In the genomic region with DNA sequence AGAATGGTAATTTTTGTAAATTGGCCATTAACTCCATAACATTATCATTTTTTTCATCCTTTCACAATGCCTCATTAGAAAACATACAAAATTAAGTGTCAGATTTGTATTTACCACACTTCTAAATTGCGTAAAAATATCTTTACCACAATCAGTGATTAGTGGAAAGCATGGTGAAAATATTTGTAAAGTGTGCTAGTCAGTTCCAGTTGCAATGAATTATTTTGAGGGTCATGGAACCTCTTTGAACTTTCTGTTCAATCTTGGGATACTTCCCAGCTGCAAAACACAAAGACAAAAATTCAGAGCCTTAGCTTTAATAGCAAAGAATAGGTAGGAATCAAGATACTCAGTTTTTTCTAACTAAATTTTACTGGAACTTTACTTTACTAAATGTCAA, we compare ENCODE assay signal across 23 cellular contexts. TPM values are rescaled to one million over a fixed set of nuclear protein-coding genes. Genes with fewer than 3 reads are reported as not detected.
A peak's percentile ranks its signal among the peaks of the same experiment; 100 is the strongest.
DNase-seq lines count a peak whose midpoint lies in the region; ATAC-seq and TF ChIP-seq lines count a peak whose summit lies in the region.
"Had no signal": no experiment of that assay in that cellular context is flagged by ENCODE, and none has a peak within 500 bp of the region (broad histone marks: within the 10 kb centered on the region; RNA-seq: fewer than 3 reads in every experiment).

No MANE protein-coding gene starts in this region.

- intact Hi-C loops in esophagus muscularis mucosa (cut with DNase I) (loop anchor here (10.0 kb wide), 2 partner anchors 75 to 675 kb away; partner anchors contain the start of gene GULP1), thyroid gland (cut with DNase I) (no loop called here)

- TF ChIP-seq POLR2A in esophagus muscularis mucosa (IDR thresholded peaks at IDR 0.05; ENCODE audit: low read depth): no peak
- no peak for TF ChIP-seq POLR2A in thyroid gland (IDR thresholded peaks at IDR 0.05)

- H3K4me3 Mint-ChIP-seq in HFFc6 (peak overlapping the region; percentile 30; the same call in 1 of the 2 replicates), nephron (peak overlapping the region in 1 of 3 experiments; percentile 51)

- H3K36me3 Mint-ChIP-seq in HFFc6 (ENCODE audit: low read depth) (peaks cover 7% of the 10 kb centered on the region; the same call in 1 of the 2 replicates), nephron (ENCODE audit: low read depth) (no peaks in the 10 kb centered on the region)

- peak overlapping the region; percentile 35 to 79 (median 37) for H3K27ac ChIP-seq in esophagus muscularis mucosa (replicated peaks in 1 of 4)
- H3K27ac ChIP-seq in thyroid gland: peak overlapping the region in 2 of 3 donors; percentile 8 to 39
- H3K27ac ChIP-seq in foreskin keratinocyte: no peak overlapping the region
- H3K27ac ChIP-seq: cardiac muscle cell, lower lobe of right lung, neutrophil had no signal

- H3K36me3 ChIP-seq in esophagus muscularis mucosa: no peaks in the 10 kb centered on the region
- H3K36me3 ChIP-seq in thyroid gland: no peaks in the 10 kb centered on the region
- H3K36me3 ChIP-seq: adrenal gland, cardiac muscle cell, lower lobe of right lung, neutrophil had no signal

- H3K4me3 ChIP-seq in esophagus muscularis mucosa (no peak overlapping the region), thyroid gland (replicated peaks in 1 of 3) (no peak overlapping the region)
- H3K4me3 ChIP-seq: adrenal gland, cardiac muscle cell, GM12878, lower lobe of right lung had no signal

- H3K9me3 ChIP-seq in esophagus muscularis mucosa (no peaks in the 10 kb centered on the region), thyroid gland (no peaks in the 10 kb centered on the region)
- H3K9me3 ChIP-seq: adrenal gland, lower lobe of right lung, neutrophil had no signal

- WGBS in esophagus muscularis mucosa: 79% methylated on average over 1 of the region's 1 CpG
- WGBS in thyroid gland, 2 donors: 78 to 86% methylated on average over 1 of the region's 1 CpG

- H3K27me3 Mint-ChIP-seq in HFFc6 (ENCODE audit: insufficient read depth) (no peaks in the 10 kb centered on the region; the same call in none of the 2 replicates), nephron (ENCODE audit: low read depth) (no peaks in the 10 kb centered on the region)

- peaks cover 0 to 47% (median 31%) of the 10 kb centered on the region in 4 donors for H3K4me1 ChIP-seq in esophagus muscularis mucosa
- no peaks in the 10 kb centered on the region for H3K4me1 ChIP-seq in thyroid gland
- H3K4me1 ChIP-seq in foreskin keratinocyte: no peaks in the 10 kb centered on the region
- H3K4me1 ChIP-seq: adrenal gland, lower lobe of right lung had no signal

- no peak for TF ChIP-seq EP300 in esophagus muscularis mucosa (IDR thresholded peaks at IDR 0.05)

- H3K27ac Mint-ChIP-seq in HFFc6 (peak overlapping the region; percentile 40; the same call in 1 of the 2 replicates), nephron (peak overlapping the region; percentile 76 to 100 (median 89))

- ATAC-seq in GM19397 (IDR thresholded peaks at IDR 0.05; ENCODE audit: unreplicated experiment): no peak
- ATAC-seq in GM19328 (IDR thresholded peaks at IDR 0.05; ENCODE audit: unreplicated experiment): no peak
- ATAC-seq in foreskin keratinocyte: no peak
- ATAC-seq: lower lobe of right lung had no signal

- H3K9me3 Mint-ChIP-seq in HFFc6 (no peaks in the 10 kb centered on the region), nephron (no peaks in the 10 kb centered on the region)

- no peak for TF ChIP-seq CTCF in HFFc6 (IDR thresholded peaks at IDR 0.05)
- TF ChIP-seq CTCF in esophagus muscularis mucosa (IDR thresholded peaks at IDR 0.05): no peak
- no peak for TF ChIP-seq CTCF in nephron (IDR thresholded peaks at IDR 0.05; ENCODE audit: unreplicated experiment in 3 of 3)
- TF ChIP-seq CTCF in thyroid gland (IDR thresholded peaks at IDR 0.05): no peak
- TF ChIP-seq CTCF in foreskin keratinocyte (conservative IDR thresholded peaks at IDR 0.05): no peak

- no peaks in the 10 kb centered on the region for H3K27me3 ChIP-seq in esophagus muscularis mucosa
- no peaks in the 10 kb centered on the region for H3K27me3 ChIP-seq in thyroid gland
- no peaks in the 10 kb centered on the region for H3K27me3 ChIP-seq in foreskin keratinocyte
- H3K27me3 ChIP-seq: adrenal gland, cardiac muscle cell, neutrophil had no signal

- H3K4me1 Mint-ChIP-seq in HFFc6 (ENCODE audit: low read depth): peaks cover 70% of the 10 kb centered on the region
- peaks cover 66% of the 10 kb centered on the region for H3K4me1 Mint-ChIP-seq in nephron

- DNase-seq in HFFc6 (no peak), esophagus muscularis mucosa (ENCODE audit: extremely low spot score) (no peak), thyroid gland (no peak), foreskin keratinocyte (no peak)
- DNase-seq: activated CD4-positive, CD25-positive, alpha-beta regulatory T cell treated with anti-CD3 and anti-CD28 coated beads, Interleukin-2, amount 50 U/mL, for 72 hours; activated T-cell treated with anti-CD3 and anti-CD28 coated beads, Interleukin-2, amount 50 U/mL, for 1 hour; adrenal gland; dermis blood vessel endothelial cell; DMS79; foreskin fibroblast; islet precursor cell; Kasumi-1; lower lobe of right lung; NCI-H187; NCI-H2227 treated with DMSO at 0.1 percent for 48 hours; NCI-H774 had no signal

RNA-seq across cellular contexts. Expression of gene COL3A1, which starts 4.0 kb away (rescaled TPM):
- total RNA-seq in HFFc6 (2021; fragmentation: NEBNext Ultra II Directional; extraction: Animal tissue kit (Norgen Biotek cat#: 25700)): 100 to 1,000 TPM; 348 to 594 (median 356) TPM
- total RNA-seq in esophagus muscularis mucosa: 100 to 1,000 TPM; 182 to 480 (median 236) TPM
- 100 to 1,000 TPM in 1 of 4 donors, 10 to 100 TPM in 3; 36.4 to 151 (median 62.3) TPM for total RNA-seq in thyroid gland
- 0.04 and 0.24 TPM in 2 replicates for total RNA-seq in foreskin keratinocyte
- polyA plus RNA-seq in foreskin keratinocyte: 0.03 and 0.06 TPM in 2 replicates
- total RNA-seq: HT1080 had no signal

Comparison
In these comparisons a context has a peak if more than half of its experiments do, and no peak if none do; other contexts are left out.
1. RNA of gene COL3A1, which starts 4.0 kb away (total RNA-seq): 348 to 594 TPM in HFFc6, 182 to 480 TPM in esophagus muscularis mucosa and 36.4 to 151 TPM in thyroid gland; 0.04 to 0.24 TPM in foreskin keratinocyte; every median in the first group is over 10 times any median in the second.